In genomic region chr10:58577394-58577793, GRCh38 we compare ENCODE assay signal across 1 cellular context.
TF ChIP-seq lines count a peak whose summit lies in the region.

No MANE protein-coding gene starts in this region.

TF ChIP-seq in H1, 55 proteins besides CTCF, POLR2A, EP300 and RAD21 (continued from another document):
- TF ChIP-seq ZNF274 (IDR thresholded peaks at IDR 0.05; ENCODE audit: borderline replicate concordance, extremely low read depth, low read length) (no peak), NRF1 (IDR thresholded peaks at IDR 0.05; ENCODE audit: low read depth, low read length) (no peak), KDM4A (IDR thresholded peaks at IDR 0.05; ENCODE audit: low read depth, low read length, severe bottlenecking) (no peak), CTBP2 (IDR thresholded peaks at IDR 0.05; ENCODE audit: borderline replicate concordance, insufficient read depth, insufficient read length, low read length) (no peak), SAP30 (IDR thresholded peaks at IDR 0.05; ENCODE audit: insufficient read depth, insufficient replicate concordance, low read length) (no peak), MAX (IDR thresholded peaks at IDR 0.05) (no peak), SP1 (IDR thresholded peaks at IDR 0.05; ENCODE audit: low read depth, low read length) (no peak), POU5F1 (IDR thresholded peaks at IDR 0.05; ENCODE audit: low read depth, low read length) (no peak)
